ENCODE assay signal across 14 cellular contexts in the genomic region with DNA sequence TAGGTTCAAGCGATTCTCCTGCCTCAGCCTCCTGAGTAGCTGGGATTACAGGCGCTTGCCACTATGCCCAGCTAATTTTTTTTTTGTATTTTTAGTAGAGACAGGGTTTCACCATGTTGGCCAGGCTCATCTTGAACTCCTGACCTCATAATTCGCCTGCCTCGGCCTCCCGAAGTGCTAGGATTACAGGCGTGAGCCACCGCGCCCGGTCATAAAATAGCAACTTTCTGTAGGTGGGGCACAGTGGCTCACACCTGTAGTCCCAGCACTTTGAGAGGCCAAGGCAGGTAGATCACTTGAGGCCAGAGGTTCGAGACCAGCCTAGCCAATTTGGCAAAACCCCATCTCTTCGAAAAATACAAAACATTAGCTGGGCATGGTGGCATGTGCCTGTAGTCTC. TPM values are rescaled to one million over a fixed set of nuclear protein-coding genes. Genes with fewer than 3 reads are reported as not detected.
"Had no signal": no experiment of that assay in that cellular context is flagged by ENCODE, and none has a peak within 500 bp of the region (broad histone marks: within the 10 kb centered on the region; RNA-seq: fewer than 3 reads in every experiment).

No MANE protein-coding gene starts in this region.

RNA-seq across cellular contexts. Expression of gene TBPL2, which starts 18.1 kb away (rescaled TPM):
- total RNA-seq: activated B cell treated with CpG ODN at 0.5 μM for 24 hours; activated CD4-positive, alpha-beta memory T cell treated with anti-CD3 and anti-CD28 coated beads for 36 hours; activated CD4-positive, alpha-beta memory T cell treated with anti-CD3 and anti-CD28 coated beads, Interleukin-2, amount 10 ng/mL, durations not matched to agents 7 days and 5 days; activated CD4-positive, alpha-beta T cell treated with anti-CD3 and anti-CD28 coated beads for 36 hours; activated CD4-positive, alpha-beta T cell treated with anti-CD3 and anti-CD28 coated beads, Interleukin-2, amount 10 ng/mL, durations not matched to agents 7 days and 5 days; activated CD8-positive, alpha-beta memory T cell treated with anti-CD3 and anti-CD28 coated beads for 36 hours; activated CD8-positive, alpha-beta memory T cell treated with anti-CD3 and anti-CD28 coated beads, Interleukin-2, amount 10 ng/mL, durations not matched to agents 7 days and 5 days; activated CD8-positive, alpha-beta T cell treated with anti-CD3 and anti-CD28 coated beads for 36 hours; activated CD8-positive, alpha-beta T cell treated with anti-CD3 and anti-CD28 coated beads, Interleukin-2, amount 10 ng/mL, durations not matched to agents 7 days and 5 days; T-cell; T-helper 1 cell treated with Interleukin-12 subunit alpha and Interleukin-12 subunit beta and Interleukin-4 antibody, amounts not matched to agents 30 ng/mL and 1 ng/mL, for 36 hours; T-helper 17 cell; T-helper 2 cell treated with Interferon-gamma antibody and Interleukin-4, amounts not matched to agents 100 ng/mL and 5 ng/mL, for 36 hours; WTC11 had no signal
